1 cellular context compared by ENCODE assay signal in the genomic region with DNA sequence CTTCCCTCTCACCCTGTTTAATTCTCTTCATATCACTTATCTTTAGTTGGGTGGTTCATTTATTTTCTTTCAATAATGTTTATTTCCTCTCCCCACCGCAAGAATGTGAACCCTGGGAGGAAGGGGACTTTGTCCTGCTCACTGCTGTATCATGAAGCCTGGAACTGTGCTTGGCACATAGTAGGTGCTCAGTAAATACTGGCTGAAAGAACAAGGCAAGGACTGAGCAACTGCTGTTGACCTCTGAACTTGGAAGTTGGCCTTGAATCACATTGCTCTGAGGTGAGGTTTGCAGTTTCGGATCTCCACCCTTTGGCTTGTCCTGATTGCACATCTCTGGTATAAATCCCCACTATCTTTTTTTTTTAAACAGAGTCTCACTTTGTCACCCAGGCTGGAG.
TF ChIP-seq lines count a peak whose summit lies in the region.

No MANE protein-coding gene starts in this region.

TF ChIP-seq in HepG2, 621 proteins besides CTCF, POLR2A, EP300 and RAD21 (continued from another document and continues in another):
- TF ChIP-seq TMF1 (CRISPR knock-in tag; IDR thresholded peaks at IDR 0.05; ENCODE audit: low read depth), result no peak
- peak; percentile 9; the same call in 1 of the 2 replicates for TF ChIP-seq ETV5 (CRISPR knock-in tag; IDR thresholded peaks at IDR 0.05; ENCODE audit: borderline replicate concordance)
- TF ChIP-seq ZNF547 (CRISPR knock-in tag; IDR thresholded peaks at IDR 0.05), result no peak
- TF ChIP-seq NCOR1 (IDR thresholded peaks at IDR 0.05; ENCODE audit: borderline replicate concordance, low read length), result peak; percentile 49; the same call in 1 of the 2 replicates
- TF ChIP-seq, protein P1, sequence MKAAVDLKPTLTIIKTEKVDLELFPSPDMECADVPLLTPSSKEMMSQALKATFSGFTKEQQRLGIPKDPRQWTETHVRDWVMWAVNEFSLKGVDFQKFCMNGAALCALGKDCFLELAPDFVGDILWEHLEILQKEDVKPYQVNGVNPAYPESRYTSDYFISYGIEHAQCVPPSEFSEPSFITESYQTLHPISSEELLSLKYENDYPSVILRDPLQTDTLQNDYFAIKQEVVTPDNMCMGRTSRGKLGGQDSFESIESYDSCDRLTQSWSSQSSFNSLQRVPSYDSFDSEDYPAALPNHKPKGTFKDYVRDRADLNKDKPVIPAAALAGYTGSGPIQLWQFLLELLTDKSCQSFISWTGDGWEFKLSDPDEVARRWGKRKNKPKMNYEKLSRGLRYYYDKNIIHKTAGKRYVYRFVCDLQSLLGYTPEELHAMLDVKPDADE (CRISPR knock-in tag; IDR thresholded peaks at IDR 0.05), result no peak
- TF ChIP-seq, protein P2, sequence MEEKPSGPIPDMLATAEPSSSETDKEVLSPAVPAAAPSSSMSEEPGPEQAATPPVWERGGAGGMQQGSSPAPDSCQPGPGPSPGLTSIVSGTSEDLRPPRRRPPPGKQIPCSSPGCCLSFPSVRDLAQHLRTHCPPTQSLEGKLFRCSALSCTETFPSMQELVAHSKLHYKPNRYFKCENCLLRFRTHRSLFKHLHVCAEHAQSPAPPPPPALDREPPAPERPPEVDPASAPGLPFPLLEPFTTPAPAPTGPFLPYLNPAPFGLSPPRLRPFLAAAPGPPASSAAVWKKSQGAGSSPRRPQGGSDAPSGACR (CRISPR knock-in tag; IDR thresholded peaks at IDR 0.05), result no peak
- TF ChIP-seq, protein P3, sequence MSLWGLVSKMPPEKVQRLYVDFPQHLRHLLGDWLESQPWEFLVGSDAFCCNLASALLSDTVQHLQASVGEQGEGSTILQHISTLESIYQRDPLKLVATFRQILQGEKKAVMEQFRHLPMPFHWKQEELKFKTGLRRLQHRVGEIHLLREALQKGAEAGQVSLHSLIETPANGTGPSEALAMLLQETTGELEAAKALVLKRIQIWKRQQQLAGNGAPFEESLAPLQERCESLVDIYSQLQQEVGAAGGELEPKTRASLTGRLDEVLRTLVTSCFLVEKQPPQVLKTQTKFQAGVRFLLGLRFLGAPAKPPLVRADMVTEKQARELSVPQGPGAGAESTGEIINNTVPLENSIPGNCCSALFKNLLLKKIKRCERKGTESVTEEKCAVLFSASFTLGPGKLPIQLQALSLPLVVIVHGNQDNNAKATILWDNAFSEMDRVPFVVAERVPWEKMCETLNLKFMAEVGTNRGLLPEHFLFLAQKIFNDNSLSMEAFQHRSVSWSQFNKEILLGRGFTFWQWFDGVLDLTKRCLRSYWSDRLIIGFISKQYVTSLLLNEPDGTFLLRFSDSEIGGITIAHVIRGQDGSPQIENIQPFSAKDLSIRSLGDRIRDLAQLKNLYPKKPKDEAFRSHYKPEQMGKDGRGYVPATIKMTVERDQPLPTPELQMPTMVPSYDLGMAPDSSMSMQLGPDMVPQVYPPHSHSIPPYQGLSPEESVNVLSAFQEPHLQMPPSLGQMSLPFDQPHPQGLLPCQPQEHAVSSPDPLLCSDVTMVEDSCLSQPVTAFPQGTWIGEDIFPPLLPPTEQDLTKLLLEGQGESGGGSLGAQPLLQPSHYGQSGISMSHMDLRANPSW (CRISPR knock-in tag; IDR thresholded peaks at IDR 0.05; ENCODE audit: borderline replicate concordance), result no peak
- peak; percentile 31; the same call in 1 of the 2 replicates for TF ChIP-seq FOXA3 (CRISPR knock-in tag; IDR thresholded peaks at IDR 0.05)
- TF ChIP-seq, protein P4, sequence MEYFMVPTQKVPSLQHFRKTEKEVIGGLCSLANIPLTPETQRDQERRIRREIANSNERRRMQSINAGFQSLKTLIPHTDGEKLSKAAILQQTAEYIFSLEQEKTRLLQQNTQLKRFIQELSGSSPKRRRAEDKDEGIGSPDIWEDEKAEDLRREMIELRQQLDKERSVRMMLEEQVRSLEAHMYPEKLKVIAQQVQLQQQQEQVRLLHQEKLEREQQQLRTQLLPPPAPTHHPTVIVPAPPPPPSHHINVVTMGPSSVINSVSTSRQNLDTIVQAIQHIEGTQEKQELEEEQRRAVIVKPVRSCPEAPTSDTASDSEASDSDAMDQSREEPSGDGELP (IDR thresholded peaks at IDR 0.05; ENCODE audit: borderline replicate concordance, low read depth), result no peak
- TF ChIP-seq RBM39 (IDR thresholded peaks at IDR 0.05; ENCODE audit: low read depth, low read length, poor library complexity, severe bottlenecking), result no peak
- TF ChIP-seq SAFB2 (CRISPR knock-in tag; IDR thresholded peaks at IDR 0.05; ENCODE audit: borderline replicate concordance, low read depth), result no peak
- no peak for TF ChIP-seq ZNF776 (CRISPR knock-in tag; IDR thresholded peaks at IDR 0.05)
- peak; percentile 13 to 52; a peak in 1 of 4 replicates for TF ChIP-seq NR2F1 (CRISPR knock-in tag; IDR thresholded peaks at IDR 0.05)
- peak; percentile 74; the same call in 1 of the 2 replicates for TF ChIP-seq RCOR2 (CRISPR knock-in tag; IDR thresholded peaks at IDR 0.05)
- peak; percentile 96 for TF ChIP-seq ZMYM2 (CRISPR knock-in tag; IDR thresholded peaks at IDR 0.05)
- TF ChIP-seq RARA (CRISPR knock-in tag; IDR thresholded peaks at IDR 0.05), result peak; percentile 88
- TF ChIP-seq SKI (IDR thresholded peaks at IDR 0.05; ENCODE audit: partially characterized antibody), result peak; percentile 74
- peak; percentile 77 for TF ChIP-seq HNF4A (CRISPR knock-in tag; IDR thresholded peaks at IDR 0.05)
- no peak for TF ChIP-seq MTA3 (CRISPR knock-in tag; IDR thresholded peaks at IDR 0.05)
- TF ChIP-seq NR2F6 (IDR thresholded peaks at IDR 0.05), result peak; percentile 56
- TF ChIP-seq NR2F6 (CRISPR knock-in tag; IDR thresholded peaks at IDR 0.05), result peak; percentile 67; the same call in 1 of the 2 replicates
- TF ChIP-seq KDM1A (CRISPR knock-in tag; IDR thresholded peaks at IDR 0.05), result peak; percentile 69; the same call in 1 of the 2 replicates
- no peak for TF ChIP-seq ZNF773 (CRISPR knock-in tag; IDR thresholded peaks at IDR 0.05; ENCODE audit: borderline replicate concordance)
- TF ChIP-seq ZNF598 (CRISPR knock-in tag; IDR thresholded peaks at IDR 0.05; ENCODE audit: borderline replicate concordance), result no peak
- TF ChIP-seq ZNF644 (CRISPR knock-in tag; IDR thresholded peaks at IDR 0.05; ENCODE audit: low read depth), result 0 out of 2 replicates have a peak, but pooled peaks have one; percentile 8
- 0 out of 2 replicates have a peak, but pooled peaks have one; percentile 34 for TF ChIP-seq RXRB (CRISPR knock-in tag; IDR thresholded peaks at IDR 0.05; ENCODE audit: borderline replicate concordance)
- no peak for TF ChIP-seq ZNF556 (CRISPR knock-in tag; IDR thresholded peaks at IDR 0.05; ENCODE audit: borderline replicate concordance)
- no peak for TF ChIP-seq ZNF337 (CRISPR knock-in tag; IDR thresholded peaks at IDR 0.05; ENCODE audit: borderline replicate concordance, low read depth)
- TF ChIP-seq, protein P5, sequence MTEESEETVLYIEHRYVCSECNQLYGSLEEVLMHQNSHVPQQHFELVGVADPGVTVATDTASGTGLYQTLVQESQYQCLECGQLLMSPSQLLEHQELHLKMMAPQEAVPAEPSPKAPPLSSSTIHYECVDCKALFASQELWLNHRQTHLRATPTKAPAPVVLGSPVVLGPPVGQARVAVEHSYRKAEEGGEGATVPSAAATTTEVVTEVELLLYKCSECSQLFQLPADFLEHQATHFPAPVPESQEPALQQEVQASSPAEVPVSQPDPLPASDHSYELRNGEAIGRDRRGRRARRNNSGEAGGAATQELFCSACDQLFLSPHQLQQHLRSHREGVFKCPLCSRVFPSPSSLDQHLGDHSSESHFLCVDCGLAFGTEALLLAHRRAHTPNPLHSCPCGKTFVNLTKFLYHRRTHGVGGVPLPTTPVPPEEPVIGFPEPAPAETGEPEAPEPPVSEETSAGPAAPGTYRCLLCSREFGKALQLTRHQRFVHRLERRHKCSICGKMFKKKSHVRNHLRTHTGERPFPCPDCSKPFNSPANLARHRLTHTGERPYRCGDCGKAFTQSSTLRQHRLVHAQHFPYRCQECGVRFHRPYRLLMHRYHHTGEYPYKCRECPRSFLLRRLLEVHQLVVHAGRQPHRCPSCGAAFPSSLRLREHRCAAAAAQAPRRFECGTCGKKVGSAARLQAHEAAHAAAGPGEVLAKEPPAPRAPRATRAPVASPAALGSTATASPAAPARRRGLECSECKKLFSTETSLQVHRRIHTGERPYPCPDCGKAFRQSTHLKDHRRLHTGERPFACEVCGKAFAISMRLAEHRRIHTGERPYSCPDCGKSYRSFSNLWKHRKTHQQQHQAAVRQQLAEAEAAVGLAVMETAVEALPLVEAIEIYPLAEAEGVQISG (CRISPR knock-in tag; IDR thresholded peaks at IDR 0.05), result peak; percentile 27; the same call in 1 of the 2 replicates
- TF ChIP-seq RFX5 (IDR thresholded peaks at IDR 0.05; ENCODE audit: low read depth, low read length), result no peak
- no peak for TF ChIP-seq MIER3 (CRISPR knock-in tag; IDR thresholded peaks at IDR 0.05; ENCODE audit: borderline replicate concordance)
- peak; percentile 78 for TF ChIP-seq NR2C2 (CRISPR knock-in tag; IDR thresholded peaks at IDR 0.05; ENCODE audit: borderline replicate concordance)
- 0 out of 2 replicates have a peak, but pooled peaks have one; percentile 6 for TF ChIP-seq FOSL2 (CRISPR knock-in tag; IDR thresholded peaks at IDR 0.05)
- TF ChIP-seq, protein P6, sequence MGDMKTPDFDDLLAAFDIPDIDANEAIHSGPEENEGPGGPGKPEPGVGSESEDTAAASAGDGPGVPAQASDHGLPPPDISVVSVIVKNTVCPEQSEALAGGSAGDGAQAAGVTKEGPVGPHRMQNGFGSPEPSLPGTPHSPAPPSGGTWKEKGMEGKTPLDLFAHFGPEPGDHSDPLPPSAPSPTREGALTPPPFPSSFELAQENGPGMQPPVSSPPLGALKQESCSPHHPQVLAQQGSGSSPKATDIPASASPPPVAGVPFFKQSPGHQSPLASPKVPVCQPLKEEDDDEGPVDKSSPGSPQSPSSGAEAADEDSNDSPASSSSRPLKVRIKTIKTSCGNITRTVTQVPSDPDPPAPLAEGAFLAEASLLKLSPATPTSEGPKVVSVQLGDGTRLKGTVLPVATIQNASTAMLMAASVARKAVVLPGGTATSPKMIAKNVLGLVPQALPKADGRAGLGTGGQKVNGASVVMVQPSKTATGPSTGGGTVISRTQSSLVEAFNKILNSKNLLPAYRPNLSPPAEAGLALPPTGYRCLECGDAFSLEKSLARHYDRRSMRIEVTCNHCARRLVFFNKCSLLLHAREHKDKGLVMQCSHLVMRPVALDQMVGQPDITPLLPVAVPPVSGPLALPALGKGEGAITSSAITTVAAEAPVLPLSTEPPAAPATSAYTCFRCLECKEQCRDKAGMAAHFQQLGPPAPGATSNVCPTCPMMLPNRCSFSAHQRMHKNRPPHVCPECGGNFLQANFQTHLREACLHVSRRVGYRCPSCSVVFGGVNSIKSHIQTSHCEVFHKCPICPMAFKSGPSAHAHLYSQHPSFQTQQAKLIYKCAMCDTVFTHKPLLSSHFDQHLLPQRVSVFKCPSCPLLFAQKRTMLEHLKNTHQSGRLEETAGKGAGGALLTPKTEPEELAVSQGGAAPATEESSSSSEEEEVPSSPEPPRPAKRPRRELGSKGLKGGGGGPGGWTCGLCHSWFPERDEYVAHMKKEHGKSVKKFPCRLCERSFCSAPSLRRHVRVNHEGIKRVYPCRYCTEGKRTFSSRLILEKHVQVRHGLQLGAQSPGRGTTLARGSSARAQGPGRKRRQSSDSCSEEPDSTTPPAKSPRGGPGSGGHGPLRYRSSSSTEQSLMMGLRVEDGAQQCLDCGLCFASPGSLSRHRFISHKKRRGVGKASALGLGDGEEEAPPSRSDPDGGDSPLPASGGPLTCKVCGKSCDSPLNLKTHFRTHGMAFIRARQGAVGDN (CRISPR knock-in tag; IDR thresholded peaks at IDR 0.05), result no peak
- TF ChIP-seq, protein P7, sequence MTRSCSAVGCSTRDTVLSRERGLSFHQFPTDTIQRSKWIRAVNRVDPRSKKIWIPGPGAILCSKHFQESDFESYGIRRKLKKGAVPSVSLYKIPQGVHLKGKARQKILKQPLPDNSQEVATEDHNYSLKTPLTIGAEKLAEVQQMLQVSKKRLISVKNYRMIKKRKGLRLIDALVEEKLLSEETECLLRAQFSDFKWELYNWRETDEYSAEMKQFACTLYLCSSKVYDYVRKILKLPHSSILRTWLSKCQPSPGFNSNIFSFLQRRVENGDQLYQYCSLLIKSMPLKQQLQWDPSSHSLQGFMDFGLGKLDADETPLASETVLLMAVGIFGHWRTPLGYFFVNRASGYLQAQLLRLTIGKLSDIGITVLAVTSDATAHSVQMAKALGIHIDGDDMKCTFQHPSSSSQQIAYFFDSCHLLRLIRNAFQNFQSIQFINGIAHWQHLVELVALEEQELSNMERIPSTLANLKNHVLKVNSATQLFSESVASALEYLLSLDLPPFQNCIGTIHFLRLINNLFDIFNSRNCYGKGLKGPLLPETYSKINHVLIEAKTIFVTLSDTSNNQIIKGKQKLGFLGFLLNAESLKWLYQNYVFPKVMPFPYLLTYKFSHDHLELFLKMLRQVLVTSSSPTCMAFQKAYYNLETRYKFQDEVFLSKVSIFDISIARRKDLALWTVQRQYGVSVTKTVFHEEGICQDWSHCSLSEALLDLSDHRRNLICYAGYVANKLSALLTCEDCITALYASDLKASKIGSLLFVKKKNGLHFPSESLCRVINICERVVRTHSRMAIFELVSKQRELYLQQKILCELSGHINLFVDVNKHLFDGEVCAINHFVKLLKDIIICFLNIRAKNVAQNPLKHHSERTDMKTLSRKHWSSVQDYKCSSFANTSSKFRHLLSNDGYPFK (CRISPR knock-in tag; IDR thresholded peaks at IDR 0.05; ENCODE audit: borderline replicate concordance), result no peak
- no peak for TF ChIP-seq CREM (IDR thresholded peaks at IDR 0.05)
- TF ChIP-seq CREM (CRISPR knock-in tag; IDR thresholded peaks at IDR 0.05), result no peak
- TF ChIP-seq, protein P8, sequence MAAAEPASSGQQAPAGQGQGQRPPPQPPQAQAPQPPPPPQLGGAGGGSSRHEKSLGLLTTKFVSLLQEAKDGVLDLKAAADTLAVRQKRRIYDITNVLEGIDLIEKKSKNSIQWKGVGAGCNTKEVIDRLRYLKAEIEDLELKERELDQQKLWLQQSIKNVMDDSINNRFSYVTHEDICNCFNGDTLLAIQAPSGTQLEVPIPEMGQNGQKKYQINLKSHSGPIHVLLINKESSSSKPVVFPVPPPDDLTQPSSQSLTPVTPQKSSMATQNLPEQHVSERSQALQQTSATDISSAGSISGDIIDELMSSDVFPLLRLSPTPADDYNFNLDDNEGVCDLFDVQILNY (CRISPR knock-in tag; conservative IDR thresholded peaks at IDR 0.05), result no peak
- TF ChIP-seq MED1 (CRISPR knock-in tag; IDR thresholded peaks at IDR 0.05), result no peak
- TF ChIP-seq HDAC2 (CRISPR knock-in tag; IDR thresholded peaks at IDR 0.05), result peak; percentile 61; the same call in 1 of the 2 replicates
